In the genomic region with DNA sequence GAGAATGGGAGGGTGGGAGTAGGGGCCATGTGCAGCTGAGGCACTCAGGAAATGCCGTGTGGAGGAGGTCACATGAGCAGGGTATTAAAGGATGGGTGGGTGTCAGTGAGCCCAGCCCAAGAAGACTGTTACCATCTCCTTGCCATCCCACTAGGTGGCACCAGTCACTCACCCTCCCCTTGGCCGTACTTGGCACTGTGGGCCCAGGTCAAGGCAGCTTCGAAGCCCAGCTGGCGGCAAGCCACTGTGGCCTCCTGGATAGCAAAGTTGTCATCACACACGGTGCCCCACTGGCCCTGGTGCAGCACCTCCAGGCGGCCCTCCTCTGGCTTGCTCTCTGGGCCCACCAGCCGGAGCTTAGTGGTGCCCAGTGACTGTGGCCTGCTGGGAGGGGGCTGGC, we compare ENCODE assay signal across 8 cellular contexts. TPM values are rescaled to one million over a fixed set of nuclear protein-coding genes. Genes with fewer than 3 reads are reported as not detected.
DNase-seq lines count a peak whose midpoint lies in the region; ATAC-seq lines count a peak whose summit lies in the region.

No MANE protein-coding gene starts in this region.

- no peaks in the 10 kb centered on the region for H3K9me3 Mint-ChIP-seq in activated CD8-positive, alpha-beta T cell treated with anti-CD3 and anti-CD28 coated beads, Interleukin-2, amount 10 ng/mL, durations not matched to agents 7 days and 5 days (ENCODE audit: insufficient read depth)

- peaks cover 3% of the 10 kb centered on the region for H3K4me1 Mint-ChIP-seq in activated CD8-positive, alpha-beta T cell treated with anti-CD3 and anti-CD28 coated beads, Interleukin-2, amount 10 ng/mL, durations not matched to agents 7 days and 5 days (ENCODE audit: low read depth)

- H3K36me3 Mint-ChIP-seq in activated CD8-positive, alpha-beta T cell treated with anti-CD3 and anti-CD28 coated beads, Interleukin-2, amount 10 ng/mL, durations not matched to agents 7 days and 5 days (ENCODE audit: low read depth) = no peaks in the 10 kb centered on the region

- H3K27ac Mint-ChIP-seq in activated CD8-positive, alpha-beta T cell treated with anti-CD3 and anti-CD28 coated beads, Interleukin-2, amount 10 ng/mL, durations not matched to agents 7 days and 5 days = no peak overlapping the region

- DNase-seq in EH (ENCODE audit: low read depth) (peak; percentile 52), LHCN-M2 (ENCODE audit: low read depth) (peak; percentile 45), iPS-NIHi7 (ENCODE audit: extremely low spot score) (peak; percentile 73), DMS114 treated with DMSO at 0.1 percent for 48 hours (lab: John Stamatoyannopoulos, UW; ENCODE audit: unreplicated experiment) (no peak), posterior vena cava (ENCODE audit: low spot score) (no peak), NCI-H2107 treated with DMSO at 0.1 percent for 48 hours (lab: John Stamatoyannopoulos, UW; ENCODE audit: unreplicated experiment) (no peak)
- DNase-seq in activated CD8-positive, alpha-beta T cell treated with anti-CD3 and anti-CD28 coated beads, Interleukin-2, amount 10 ng/mL, durations not matched to agents 7 days and 5 days = peak; percentile 26
- no peak for DNase-seq in stimulated activated CD8-positive, alpha-beta memory T cell treated with anti-CD3 and anti-CD28 coated beads, Interleukin-4, amount 100 ng/mL, for 48 hours

- CTCF ChIA-PET in activated CD8-positive, alpha-beta T cell treated with anti-CD3 and anti-CD28 coated beads, Interleukin-2, amount 10 ng/mL, durations not matched to agents 7 days and 5 days (lab: Charles Lee) = interaction anchor here (2.4 kb wide), 1 partner anchor 47 kb away, joined by 7 read pairs; no protein-coding TSS in a partner anchor

- no peak overlapping the region for H3K4me3 Mint-ChIP-seq in activated CD8-positive, alpha-beta T cell treated with anti-CD3 and anti-CD28 coated beads, Interleukin-2, amount 10 ng/mL, durations not matched to agents 7 days and 5 days

- POLR2A ChIA-PET in activated CD8-positive, alpha-beta T cell treated with anti-CD3 and anti-CD28 coated beads, Interleukin-2, amount 10 ng/mL, durations not matched to agents 7 days and 5 days (lab: Charles Lee) = no interaction called here

- H3K27me3 Mint-ChIP-seq in activated CD8-positive, alpha-beta T cell treated with anti-CD3 and anti-CD28 coated beads, Interleukin-2, amount 10 ng/mL, durations not matched to agents 7 days and 5 days (ENCODE audit: low read depth) = peaks cover 9% of the 10 kb centered on the region

- no peak for ATAC-seq in activated CD8-positive, alpha-beta T cell treated with anti-CD3 and anti-CD28 coated beads, Interleukin-2, amount 10 ng/mL, durations not matched to agents 7 days and 5 days

- intact Hi-C loops in posterior vena cava (cut with DNase I) = loop anchor here in 1 of 2 donors (10.0 kb wide), 1 partner anchor 52 kb away; no protein-coding TSS in a partner anchor

RNA-seq across cellular contexts. Expression of a gene that starts 5.4 kb away (rescaled TPM):
- total RNA-seq in LHCN-M2 (2014; rRNA removed) = 0.19 and 0.46 TPM in 2 replicates
- 0.58 TPM for polyA plus RNA-seq in LHCN-M2 (2012)
- total RNA-seq in activated CD8-positive, alpha-beta T cell treated with anti-CD3 and anti-CD28 coated beads, Interleukin-2, amount 10 ng/mL, durations not matched to agents 7 days and 5 days = not detected
- total RNA-seq in posterior vena cava = 10 to 100 TPM in 1 of 2 donors, 1 to 10 TPM in 1; 7.6 to 10.9 TPM

Comparison
In these comparisons a context has a peak if more than half of its experiments do, and no peak if none do; other contexts are left out.
1. DNase-seq: peak in EH (single experiment), LHCN-M2 (single experiment), activated CD8-positive, alpha-beta T cell treated with anti-CD3 and anti-CD28 coated beads, Interleukin-2, amount 10 ng/mL, durations not matched to agents 7 days and 5 days (single experiment) and iPS-NIHi7 (single experiment); none in DMS114 treated with DMSO at 0.1 percent for 48 hours (single experiment), posterior vena cava (single experiment), stimulated activated CD8-positive, alpha-beta memory T cell treated with anti-CD3 and anti-CD28 coated beads, Interleukin-4, amount 100 ng/mL, for 48 hours (single experiment) and NCI-H2107 treated with DMSO at 0.1 percent for 48 hours (single experiment).